In genomic region chr2:101735166-101735533, GRCh38 we compare ENCODE assay signal across 15 cellular contexts. TPM values are rescaled to one million over a fixed set of nuclear protein-coding genes. Genes with fewer than 3 reads are reported as not detected.
DNase-seq lines count a peak whose midpoint lies in the region; ATAC-seq and TF ChIP-seq lines count a peak whose summit lies in the region.
"Had no signal": no experiment of that assay in that cellular context is flagged by ENCODE, and none has a peak within 500 bp of the region (broad histone marks: within the 10 kb centered on the region; RNA-seq: fewer than 3 reads in every experiment).

No MANE protein-coding gene starts in this region.

- H3K4me3 Mint-ChIP-seq in CD14-positive monocyte (no peak overlapping the region), MCF 10A (ENCODE audit: unreplicated experiment) (no peak overlapping the region), nephron progenitor cell (no peak overlapping the region), chondrocyte (ENCODE audit: unreplicated experiment) (no peak overlapping the region)
- H3K4me3 Mint-ChIP-seq: dendritic cell treated with granulocyte-macrophage colony-stimulating factor and Interleukin-4, amounts not matched to agents 40 ng/mL and 50 ng/mL, for 4 days had no signal

- H3F3A ChIP-seq in DOHH2 (ENCODE audit: control insufficient read depth, insufficient read depth) (0 out of 2 replicates have a peak, but pooled peaks cover 3% of the 10 kb centered on the region), GM23248 (ENCODE audit: insufficient read depth) (peaks cover 51% of the 10 kb centered on the region)

- peaks cover 92% of the 10 kb centered on the region for H3K4me1 ChIP-seq in DOHH2 (ENCODE audit: control insufficient read depth, low read length)
- peaks cover 76% of the 10 kb centered on the region for H3K4me1 ChIP-seq in GM23248 (ENCODE audit: insufficient read depth)

- no peak overlapping the region for H3K9ac ChIP-seq in GM23248

- CTCF ChIA-PET in MCF 10A (lab: Yijun Ruan, JAX), result interaction anchor here (0.6 kb wide), 1 partner anchor 212 kb away, joined by 4 read pairs; no protein-coding TSS in a partner anchor

- H3K36me3 Mint-ChIP-seq in CD14-positive monocyte (peaks cover 6 to 8% of the 10 kb centered on the region in 2 donors), MCF 10A (ENCODE audit: insufficient read depth, unreplicated experiment) (peaks cover 6% of the 10 kb centered on the region), nephron progenitor cell (ENCODE audit: low read depth) (peaks cover 11% of the 10 kb centered on the region), chondrocyte (ENCODE audit: low read depth) (no peaks in the 10 kb centered on the region)

- H2AFZ ChIP-seq in GM23248, result no peak overlapping the region

- intact Hi-C loops in CD14-positive monocyte (cut with micrococcal nuclease) (loop anchor here (5.0 kb wide), 2 partner anchors 33 to 38 kb away; partner anchors contain the start of gene MAP4K4 (in 1 of the 2)), MCF 10A (cut with micrococcal nuclease) (no loop called here)

- H4K20me1 ChIP-seq in DOHH2 (ENCODE audit: control insufficient read depth, insufficient read depth, low read depth, low read length) (peaks cover 45% of the 10 kb centered on the region), GM23248 (ENCODE audit: insufficient read depth) (peaks cover 16% of the 10 kb centered on the region; the same call in 1 of the 2 replicates)

- no peaks in the 10 kb centered on the region for H3K9me3 ChIP-seq in DOHH2 (ENCODE audit: control insufficient read depth, insufficient read depth, low read length)
- no peaks in the 10 kb centered on the region for H3K9me3 ChIP-seq in GM23248 (ENCODE audit: low read depth)

- H3K9me3 Mint-ChIP-seq in CD14-positive monocyte (peaks cover 0 to 2% (median 0%) of the 10 kb centered on the region in 7 donors), MCF 10A (ENCODE audit: unreplicated experiment) (no peaks in the 10 kb centered on the region), nephron progenitor cell (no peaks in the 10 kb centered on the region), chondrocyte (ENCODE audit: low read depth) (no peaks in the 10 kb centered on the region)
- H3K9me3 Mint-ChIP-seq: dendritic cell treated with granulocyte-macrophage colony-stimulating factor and Interleukin-4, amounts not matched to agents 40 ng/mL and 50 ng/mL, for 4 days had no signal

- H3K27me3 ChIP-seq in DOHH2 (ENCODE audit: control insufficient read depth, low read length), result no peaks in the 10 kb centered on the region
- no peaks in the 10 kb centered on the region for H3K27me3 ChIP-seq in GM23248 (replicated peaks; ENCODE audit: insufficient read depth)

- 0 out of 2 replicates have a peak, but pooled peaks cover 6% of the 10 kb centered on the region for H3K36me3 ChIP-seq in DOHH2 (ENCODE audit: control insufficient read depth, low read length)
- no peaks in the 10 kb centered on the region for H3K36me3 ChIP-seq in GM23248 (ENCODE audit: low read depth)

- 0 out of 2 replicates have a peak overlapping the region, but pooled peaks have one; percentile 18 for H3K4me2 ChIP-seq in DOHH2 (ENCODE audit: low read length)
- H3K4me2 ChIP-seq in GM23248 (ENCODE audit: unreplicated experiment), result no peak overlapping the region

- TF ChIP-seq CTCF in CD14-positive monocyte (IDR thresholded peaks at IDR 0.05), result no peak
- no peak for TF ChIP-seq CTCF in DOHH2 (IDR thresholded peaks at IDR 0.05; ENCODE audit: low read depth, low read length, poor library complexity, severe bottlenecking)
- TF ChIP-seq CTCF in MCF 10A (IDR thresholded peaks at IDR 0.05; ENCODE audit: unreplicated experiment), result no peak
- TF ChIP-seq CTCF in nephron progenitor cell (IDR thresholded peaks at IDR 0.05), result no peak
- TF ChIP-seq CTCF in chondrocyte (IDR thresholded peaks at IDR 0.05), result no peak

- H3K27me3 Mint-ChIP-seq in CD14-positive monocyte (ENCODE audit: low read depth in 3 of 3) (no peaks in the 10 kb centered on the region), MCF 10A (ENCODE audit: insufficient read depth, unreplicated experiment) (no peaks in the 10 kb centered on the region), nephron progenitor cell (ENCODE audit: low read depth, poor library complexity) (no peaks in the 10 kb centered on the region), chondrocyte (ENCODE audit: low read depth) (no peaks in the 10 kb centered on the region)
- H3K27me3 Mint-ChIP-seq: dendritic cell treated with granulocyte-macrophage colony-stimulating factor and Interleukin-4, amounts not matched to agents 40 ng/mL and 50 ng/mL, for 4 days; progenitor cell of endocrine pancreas had no signal

- no peak for ATAC-seq in GM19351 (IDR thresholded peaks at IDR 0.05; ENCODE audit: unreplicated experiment)
- ATAC-seq: esophagus mucosa, left colon had no signal

- H3K79me2 ChIP-seq in DOHH2 (ENCODE audit: control insufficient read depth, low read length) (peaks cover 99% of the 10 kb centered on the region), GM23248 (ENCODE audit: insufficient read depth) (peaks cover 93% of the 10 kb centered on the region)

- POLR2A ChIA-PET in MCF 10A (lab: Yijun Ruan, JAX), result interaction anchor here (1.0 to 3.9 kb wide), 6 partner anchors 10 to 101 kb away, joined by 3 to 45 read pairs (median 8); no protein-coding TSS in a partner anchor

- H3K4me3 ChIP-seq in DOHH2 (ENCODE audit: low read length), result no peak overlapping the region
- no peak overlapping the region for H3K4me3 ChIP-seq in GM23248

- DNase-seq in CD14-positive monocyte (ENCODE audit: low spot score) (no peak), MCF 10A (ENCODE audit: unreplicated experiment) (no peak), nephron progenitor cell (no peak), chondrocyte (ENCODE audit: low spot score) (no peak), GM23248 (no peak)
- DNase-seq: activated CD4-positive, alpha-beta T cell treated with anti-CD3 and anti-CD28 coated beads, Interleukin-2, amount 50 U/mL, for 4 hours; DND-41; Kasumi-1; left colon; NCI-H146 had no signal

- H3K27ac ChIP-seq in DOHH2 (ENCODE audit: low read depth, low read length) (no peak overlapping the region), GM23248 (no peak overlapping the region)

- H3K9me2 ChIP-seq in DOHH2 (replicated peaks; ENCODE audit: control insufficient read depth, low read length), result no peaks in the 10 kb centered on the region
- H3K9me2 ChIP-seq in GM23248 (ENCODE audit: insufficient read depth), result no peaks in the 10 kb centered on the region

- H3K27ac Mint-ChIP-seq in CD14-positive monocyte (peak overlapping the region in 5 of 7 donors; percentile 4 to 76 (median 28)), MCF 10A (ENCODE audit: low read depth, unreplicated experiment) (peak overlapping the region; percentile 83), nephron progenitor cell (peak overlapping the region; percentile 27), chondrocyte (ENCODE audit: unreplicated experiment) (no peak overlapping the region)
- H3K27ac Mint-ChIP-seq: dendritic cell treated with granulocyte-macrophage colony-stimulating factor and Interleukin-4, amounts not matched to agents 40 ng/mL and 50 ng/mL, for 4 days had no signal

- in situ Hi-C loops in GM23248 (cut with MboI), result no loop called here

- BruUV-seq in MCF 10A (replicated peaks; lab: Mats Ljungman, UMichigan), result no TSS peak

- H3K4me1 Mint-ChIP-seq in CD14-positive monocyte (peaks cover 83% of the 10 kb centered on the region), MCF 10A (ENCODE audit: insufficient read depth, unreplicated experiment) (peaks cover 63% of the 10 kb centered on the region), nephron progenitor cell (peaks cover 59% of the 10 kb centered on the region), chondrocyte (ENCODE audit: low read depth) (peaks cover 66% of the 10 kb centered on the region)

RNA-seq across cellular contexts. Expression of gene MAP4K4, which starts 37.6 kb away (rescaled TPM):
- polyA plus RNA-seq in CD14-positive monocyte (1 to 10 TPM; 5.3 to 8.7 TPM), GM23248 (2016; fragmentation: Nextera tagmentation; extraction: Ambion mirVana) (19.9 and 20.3 TPM in 2 replicates)
- total RNA-seq in MCF 10A (2022) (143 and 162 TPM in 2 replicates), chondrocyte (98.2 to 122 TPM (median 121 TPM) in 3 replicates)
- total RNA-seq in GM23248 (2014; rRNA removed; shearing (Covaris generic)), result 107 and 115 TPM in 2 replicates
